Comparison of ENCODE assay signal across 8 cellular contexts in genomic region chr5:60700347-60700815, GRCh38. TPM values are rescaled to one million over a fixed set of nuclear protein-coding genes. Genes with fewer than 3 reads are reported as not detected.
DNase-seq lines count a peak whose midpoint lies in the region; ATAC-seq and TF ChIP-seq lines count a peak whose summit lies in the region.

No MANE protein-coding gene starts in this region.

- peaks cover 18% of the 10 kb centered on the region for H3K27me3 Mint-ChIP-seq in activated T-helper 1 cell treated with anti-CD3 and anti-CD28 coated beads, Interleukin-12 subunit alpha, Interleukin-12 subunit beta, Interleukin-2, Interleukin-4 antibody, amounts not matched to agents 30 ng/mL and 10 ng/mL and 1 ng/mL, durations not matched to agents 14 hours and 24 hours and 36 hours (ENCODE audit: insufficient read depth)

- peak; percentile 32 for DNase-seq in NCI-H1694 treated with DMSO at 0.1 percent for 48 hours (lab: John Stamatoyannopoulos, UW)
- no peak for DNase-seq in NCI-H1694 (lab: John Stamatoyannopoulos, UW)
- no peak for DNase-seq in activated T-helper 1 cell treated with anti-CD3 and anti-CD28 coated beads, Interleukin-12 subunit alpha, Interleukin-12 subunit beta, Interleukin-2, Interleukin-4 antibody, amounts not matched to agents 30 ng/mL and 10 ng/mL and 1 ng/mL, durations not matched to agents 14 hours and 24 hours and 36 hours (ENCODE audit: low spot score)
- no peak for DNase-seq in right atrium auricular region (ENCODE audit: low spot score)
- DNase-seq in sigmoid colon = no peak
- DNase-seq in 8988T = no peak

- ATAC-seq in GM21423 (IDR thresholded peaks at IDR 0.05; ENCODE audit: unreplicated experiment) = peak; percentile 14
- peak; percentile 5 for ATAC-seq in HG03575 (IDR thresholded peaks at IDR 0.05; ENCODE audit: extremely low read depth, insufficient number of reproducible peaks, low FRiP score, unreplicated experiment)

- H3K9me3 Mint-ChIP-seq in activated T-helper 1 cell treated with anti-CD3 and anti-CD28 coated beads, Interleukin-12 subunit alpha, Interleukin-12 subunit beta, Interleukin-2, Interleukin-4 antibody, amounts not matched to agents 30 ng/mL and 10 ng/mL and 1 ng/mL, durations not matched to agents 14 hours and 24 hours and 36 hours = no peaks in the 10 kb centered on the region

- TF ChIP-seq POLR2A in sigmoid colon (IDR thresholded peaks at IDR 0.05) = no peak

- TF ChIP-seq CTCF in right atrium auricular region (IDR thresholded peaks at IDR 0.05) = no peak
- TF ChIP-seq CTCF in sigmoid colon (IDR thresholded peaks at IDR 0.05) = no peak

- intact Hi-C loops in activated T-helper 1 cell treated with anti-CD3 and anti-CD28 coated beads, Interleukin-12 subunit alpha, Interleukin-12 subunit beta, Interleukin-2, Interleukin-4 antibody, amounts not matched to agents 30 ng/mL and 10 ng/mL and 1 ng/mL, durations not matched to agents 14 hours and 24 hours and 36 hours (cut with micrococcal nuclease) = loop anchor here (1.0 to 5.0 kb wide), 6 partner anchors 23 to 1712 kb away; partner anchors contain the start of genes ELOVL7, ERCC8, IPO11 and NDUFAF2
- intact Hi-C loops in sigmoid colon (cut with DNase I) = no loop called here

- peak overlapping the region in 1 of 2 donors; percentile 65 for H3K27ac ChIP-seq in right atrium auricular region
- peak overlapping the region; percentile 68 to 91 (median 81) for H3K27ac ChIP-seq in sigmoid colon

- H3K27me3 ChIP-seq in right atrium auricular region (no peaks in the 10 kb centered on the region), sigmoid colon (no peaks in the 10 kb centered on the region)

- peak overlapping the region; percentile 96 for H3K4me3 Mint-ChIP-seq in activated T-helper 1 cell treated with anti-CD3 and anti-CD28 coated beads, Interleukin-12 subunit alpha, Interleukin-12 subunit beta, Interleukin-2, Interleukin-4 antibody, amounts not matched to agents 30 ng/mL and 10 ng/mL and 1 ng/mL, durations not matched to agents 14 hours and 24 hours and 36 hours

- H3K4me1 Mint-ChIP-seq in activated T-helper 1 cell treated with anti-CD3 and anti-CD28 coated beads, Interleukin-12 subunit alpha, Interleukin-12 subunit beta, Interleukin-2, Interleukin-4 antibody, amounts not matched to agents 30 ng/mL and 10 ng/mL and 1 ng/mL, durations not matched to agents 14 hours and 24 hours and 36 hours (ENCODE audit: low read depth) = peaks cover 37% of the 10 kb centered on the region

- H3K4me1 ChIP-seq in right atrium auricular region (peaks cover 0 to 15% of the 10 kb centered on the region in 2 donors), sigmoid colon (peaks cover 0 to 15% (median 11%) of the 10 kb centered on the region in 4 donors)

- no peak for TF ChIP-seq EP300 in sigmoid colon (IDR thresholded peaks at IDR 0.05)

- 1% methylated on average over 23 of the region's 23 CpGs for WGBS in sigmoid colon, 2 donors

- H3K27ac Mint-ChIP-seq in activated T-helper 1 cell treated with anti-CD3 and anti-CD28 coated beads, Interleukin-12 subunit alpha, Interleukin-12 subunit beta, Interleukin-2, Interleukin-4 antibody, amounts not matched to agents 30 ng/mL and 10 ng/mL and 1 ng/mL, durations not matched to agents 14 hours and 24 hours and 36 hours = peak overlapping the region; percentile 93

- peaks cover 9% of the 10 kb centered on the region for H3K36me3 Mint-ChIP-seq in activated T-helper 1 cell treated with anti-CD3 and anti-CD28 coated beads, Interleukin-12 subunit alpha, Interleukin-12 subunit beta, Interleukin-2, Interleukin-4 antibody, amounts not matched to agents 30 ng/mL and 10 ng/mL and 1 ng/mL, durations not matched to agents 14 hours and 24 hours and 36 hours (ENCODE audit: low read depth)

- H3K9me3 ChIP-seq in right atrium auricular region (no peaks in the 10 kb centered on the region), sigmoid colon (no peaks in the 10 kb centered on the region)

- H3K4me3 ChIP-seq in right atrium auricular region = peak overlapping the region; percentile 59 to 69
- peak overlapping the region; percentile 53 to 92 (median 72) for H3K4me3 ChIP-seq in sigmoid colon

- H3K36me3 ChIP-seq in right atrium auricular region (no peaks in the 10 kb centered on the region), sigmoid colon (no peaks in the 10 kb centered on the region)

RNA-seq across cellular contexts. Expression of gene DEPDC1B, which starts 0.4 kb away (rescaled TPM):
- 19.6 and 21.2 TPM in 2 replicates for total RNA-seq in activated T-helper 1 cell treated with anti-CD3 and anti-CD28 coated beads, Interleukin-12 subunit alpha, Interleukin-12 subunit beta, Interleukin-2, Interleukin-4 antibody, amounts not matched to agents 30 ng/mL and 10 ng/mL and 1 ng/mL, durations not matched to agents 14 hours and 24 hours and 36 hours
- total RNA-seq in right atrium auricular region (under 1 TPM in 1 of 2 donors, not detected in 1; 0.16 TPM), sigmoid colon (under 1 TPM in 2 of 4 donors, not detected in 2; 0.27 to 0.36 TPM)
- polyA plus RNA-seq in sigmoid colon = 1 to 10 TPM; 1.2 to 9.5 (median 3.9) TPM

Comparison
In these comparisons a context has a peak if more than half of its experiments do, and no peak if none do; other contexts are left out.
1. RNA of gene DEPDC1B, which starts 0.4 kb away (total RNA-seq): 19.6 to 21.2 TPM in activated T-helper 1 cell treated with anti-CD3 and anti-CD28 coated beads, Interleukin-12 subunit alpha, Interleukin-12 subunit beta, Interleukin-2, Interleukin-4 antibody, amounts not matched to agents 30 ng/mL and 10 ng/mL and 1 ng/mL, durations not matched to agents 14 hours and 24 hours and 36 hours; 0.27 to 0.36 TPM in sigmoid colon and 0.16 TPM in right atrium auricular region; every median in the first group is over 10 times any median in the second.